ENCODE assay signal across 8 cellular contexts in the genomic region with DNA sequence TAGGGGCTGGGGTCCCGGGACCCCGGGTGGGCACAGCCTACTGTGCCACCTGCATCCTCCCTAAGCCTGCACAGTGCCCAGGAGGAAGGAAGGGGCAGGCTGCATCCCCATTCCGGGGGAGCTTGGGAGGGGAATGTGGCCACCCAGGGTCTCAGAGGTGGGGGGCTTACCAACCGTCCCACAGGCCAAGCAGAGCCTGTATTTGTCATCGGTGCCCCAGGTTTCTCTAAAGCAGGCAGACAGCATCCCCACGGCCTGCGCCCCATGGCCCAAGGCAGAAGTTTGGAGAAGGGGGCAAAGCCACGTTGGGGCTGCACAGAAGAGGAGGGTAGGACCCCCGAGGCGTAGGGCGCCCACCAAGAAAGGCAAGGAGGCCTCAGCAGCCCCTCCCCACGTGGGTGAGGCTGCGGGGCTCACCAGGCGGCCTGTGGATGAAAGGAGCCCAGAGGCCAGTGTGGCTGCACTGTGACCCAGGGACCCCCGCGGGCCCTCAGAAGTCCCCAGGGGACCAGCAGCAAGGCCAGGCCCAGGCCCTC. TPM values are rescaled to one million over a fixed set of nuclear protein-coding genes. Genes with fewer than 3 reads are reported as not detected.
DNase-seq lines count a peak whose midpoint lies in the region; ATAC-seq, FAIRE-seq and TF ChIP-seq lines count a peak whose summit lies in the region.

No MANE protein-coding gene starts in this region.

- peak overlapping the region; percentile 35 for H3K4me3 ChIP-seq in fibroblast of villous mesenchyme (ENCODE audit: low read depth, low read length)
- peak overlapping the region; percentile 37 for H3K4me3 ChIP-seq in skeletal muscle cell (ENCODE audit: low read depth, low read length)

- no peak for TF ChIP-seq CTCF in D721Med (IDR thresholded peaks at IDR 0.05; ENCODE audit: insufficient read depth, missing control alignments)
- no peak for TF ChIP-seq CTCF in VCaP (conservative IDR thresholded peaks at IDR 0.05)
- TF ChIP-seq CTCF in fibroblast of villous mesenchyme (IDR thresholded peaks at IDR 0.05; ENCODE audit: insufficient read depth, low read depth, low read length): no peak

- peak overlapping the region; percentile 84 for H3K27ac ChIP-seq in VCaP

- peak; percentile 70 for DNase-seq in D721Med (ENCODE audit: insufficient read length, low spot score)
- DNase-seq in fibroblast of villous mesenchyme (ENCODE audit: low read depth): no peak
- DNase-seq in skeletal muscle cell (ENCODE audit: low read depth): no peak
- no peak for DNase-seq in NCI-H1105 treated with DMSO at 0.1 percent for 48 hours (lab: John Stamatoyannopoulos, UW)
- no peak for DNase-seq in iPS-NIHi11 (ENCODE audit: low spot score)
- no peak for DNase-seq in NCI-H1105 (lab: John Stamatoyannopoulos, UW)

- no peak for FAIRE-seq in D721Med (lab: Jason Lieb, UNC)

- ATAC-seq in GM21619 (IDR thresholded peaks at IDR 0.05; ENCODE audit: unreplicated experiment): no peak

RNA-seq across cellular contexts. Expression of gene GPSM1, which starts 0.5 kb away (rescaled TPM):
- 54.8 and 72.5 TPM in 2 replicates for total RNA-seq in fibroblast of villous mesenchyme

RNA-seq across cellular contexts. Expression of gene CCDC187, which starts 23.0 kb away (rescaled TPM):
- under 0.01 TPM in 2 replicates for total RNA-seq in fibroblast of villous mesenchyme

RNA-seq across cellular contexts. Expression of gene DNLZ, which starts 36.7 kb away (rescaled TPM):
- total RNA-seq in fibroblast of villous mesenchyme: 8.2 and 17.4 TPM in 2 replicates

RNA-seq across cellular contexts. Expression of gene CARD9, which starts 46.6 kb away (rescaled TPM):
- 14.7 and 20.0 TPM in 2 replicates for total RNA-seq in fibroblast of villous mesenchyme
